ENCODE assay signal across 28 cellular contexts in the genomic region with DNA sequence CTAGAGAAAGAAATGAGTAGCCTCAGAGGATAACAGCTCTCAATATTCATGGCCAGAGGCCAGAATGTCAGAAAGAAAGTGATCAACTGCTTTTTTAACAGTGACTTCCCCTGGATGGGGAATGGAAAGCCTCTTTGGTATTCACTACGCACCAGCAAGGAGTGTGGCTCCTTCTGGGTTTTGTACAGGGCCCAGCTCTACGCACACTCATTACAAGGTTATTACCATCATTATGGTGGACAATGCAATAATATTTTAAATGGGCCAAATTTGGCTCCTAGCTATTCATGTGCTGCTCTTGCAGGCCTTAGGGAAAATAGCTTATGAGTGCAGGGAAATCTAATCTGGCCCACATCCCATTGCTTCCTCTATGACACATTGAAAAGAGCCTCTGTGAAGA.
"Had no signal": no experiment of that assay in that cellular context is flagged by ENCODE, and none has a peak within 500 bp of the region (broad histone marks: within the 10 kb centered on the region; RNA-seq: fewer than 3 reads in every experiment).

No MANE protein-coding gene starts in this region.

- H3K36me3 ChIP-seq: neural progenitor cell, ovary, right lobe of liver, sigmoid colon, stomach, thoracic aorta, tibial artery, transverse colon, upper lobe of left lung, vagina had no signal

- H3K4me1 ChIP-seq: neural progenitor cell, parathyroid adenoma, psoas muscle, right lobe of liver, sigmoid colon, stomach, tibial artery, transverse colon, upper lobe of left lung, vagina had no signal

- H3K9ac ChIP-seq: neural progenitor cell, parathyroid adenoma had no signal

- H3K4me2 ChIP-seq: neural progenitor cell had no signal

- H3K27me3 ChIP-seq: neural progenitor cell, ovary, right lobe of liver, sigmoid colon, stomach, tibial artery, transverse colon, upper lobe of left lung, vagina had no signal

- H3K36me3 Mint-ChIP-seq: natural killer cell; neural progenitor cell; stimulated activated effector memory CD8-positive, alpha-beta T cell treated with anti-CD3 and anti-CD28 coated beads, Interleukin-12 subunit alpha, Interleukin-12 subunit beta, amount 100 ng/mL, for 72 hours had no signal

- FAIRE-seq: small intestine, urothelium cell line had no signal

- H3K79me2 ChIP-seq: parathyroid adenoma had no signal

- H3K4me3 Mint-ChIP-seq: natural killer cell; nephron; neural progenitor cell; stimulated activated effector memory CD8-positive, alpha-beta T cell treated with anti-CD3 and anti-CD28 coated beads, Interleukin-12 subunit alpha, Interleukin-12 subunit beta, amount 100 ng/mL, for 72 hours; stimulated activated naive B cell treated with anti-CD40 and anti-IgM and Interleukin-4, amounts not matched to agents 10 μg/mL and 1 μg/mL and 100 μg/mL, for 72 hours; stimulated activated naive CD8-positive, alpha-beta T cell treated with anti-CD3 and anti-CD28 coated beads, Interleukin-15, Interleukin-2, amounts not matched to agents 100 ng/mL and 50 ng/mL, for 24 hours had no signal

- H3K4me1 Mint-ChIP-seq: natural killer cell; neural progenitor cell; stimulated activated effector memory CD8-positive, alpha-beta T cell treated with anti-CD3 and anti-CD28 coated beads, Interleukin-12 subunit alpha, Interleukin-12 subunit beta, amount 100 ng/mL, for 72 hours; stimulated activated naive B cell treated with anti-CD40 and anti-IgM and Interleukin-4, amounts not matched to agents 10 μg/mL and 1 μg/mL and 100 μg/mL, for 72 hours had no signal

- DNase-seq: natural killer cell; occipital lobe; ovary; posterior cingulate gyrus; psoas muscle; right cardiac atrium; right lobe of liver; sigmoid colon; small intestine; stimulated activated CD4-positive, alpha-beta T cell treated with anti-CD3 and anti-CD28 coated beads, Interleukin-15, amount 100 ng/mL, for 24 hours; stimulated activated CD4-positive, alpha-beta T cell treated with anti-CD3 and anti-CD28 coated beads, Interleukin-2, amount 100 ng/mL, for 24 hours; stimulated activated CD4-positive, alpha-beta T cell treated with anti-CD3 and anti-CD28 coated beads, Interleukin-2, amount 100 ng/mL, for 48 hours; stimulated activated CD4-positive, alpha-beta T cell treated with anti-CD3 and anti-CD28 coated beads, Interleukin-4, amount 100 ng/mL, for 24 hours; stimulated activated naive B cell treated with anti-CD40 and anti-IgM and Interleukin-4, amounts not matched to agents 10 μg/mL and 1 μg/mL and 100 μg/mL, for 72 hours; stimulated activated naive CD4-positive, alpha-beta T cell treated with Interleukin-2 at 50 U/mL for 16 hours; stomach; tibial artery; transverse colon; upper lobe of left lung had no signal

- H3K27ac Mint-ChIP-seq: natural killer cell; nephron; neural progenitor cell; progenitor cell of endocrine pancreas; stimulated activated effector memory CD8-positive, alpha-beta T cell treated with anti-CD3 and anti-CD28 coated beads, Interleukin-12 subunit alpha, Interleukin-12 subunit beta, amount 100 ng/mL, for 72 hours; stimulated activated naive B cell treated with anti-CD40 and anti-IgM and Interleukin-4, amounts not matched to agents 10 μg/mL and 1 μg/mL and 100 μg/mL, for 72 hours; stimulated activated naive CD8-positive, alpha-beta T cell treated with anti-CD3 and anti-CD28 coated beads, Interleukin-15, Interleukin-2, amounts not matched to agents 100 ng/mL and 50 ng/mL, for 24 hours had no signal

- H3K27me3 Mint-ChIP-seq: stimulated activated naive B cell treated with anti-CD40 and anti-IgM and Interleukin-4, amounts not matched to agents 10 μg/mL and 1 μg/mL and 100 μg/mL, for 72 hours; stimulated activated naive CD8-positive, alpha-beta T cell treated with anti-CD3 and anti-CD28 coated beads, Interleukin-15, Interleukin-2, amounts not matched to agents 100 ng/mL and 50 ng/mL, for 24 hours had no signal

- H3K4me3 ChIP-seq: neural progenitor cell, ovary, psoas muscle, right lobe of liver, sigmoid colon, stomach, thoracic aorta, tibial artery, transverse colon, upper lobe of left lung, vagina had no signal

- H2AFZ ChIP-seq: neural progenitor cell, parathyroid adenoma had no signal

- ATAC-seq: natural killer cell; psoas muscle; right cardiac atrium; right lobe of liver; stimulated activated effector memory CD8-positive, alpha-beta T cell treated with anti-CD3 and anti-CD28 coated beads, Interleukin-12 subunit alpha, Interleukin-12 subunit beta, amount 100 ng/mL, for 72 hours; stimulated activated naive B cell treated with anti-CD40 and anti-IgM and Interleukin-4, amounts not matched to agents 10 μg/mL and 1 μg/mL and 100 μg/mL, for 72 hours had no signal

- H3K27ac ChIP-seq: neural progenitor cell, ovary, parathyroid adenoma, psoas muscle, right lobe of liver, sigmoid colon, stomach, thoracic aorta, tibial artery, transverse colon, upper lobe of left lung, vagina had no signal

- H3K9me3 ChIP-seq: ovary, psoas muscle, right lobe of liver, sigmoid colon, stomach, thoracic aorta, tibial artery, transverse colon, upper lobe of left lung, vagina had no signal
